Comparison of ENCODE assay signal across 9 cellular contexts in genomic region chr6:118719351-118720124, GRCh38.
DNase-seq lines count a peak whose midpoint lies in the region; ATAC-seq, FAIRE-seq and TF ChIP-seq lines count a peak whose summit lies in the region.
"Had no signal": no experiment of that assay in that cellular context is flagged by ENCODE, and none has a peak within 500 bp of the region (broad histone marks: within the 10 kb centered on the region; RNA-seq: fewer than 3 reads in every experiment).

No MANE protein-coding gene starts in this region.

- BruUV-seq in HepG2 (replicated peaks; lab: Mats Ljungman, UMichigan): no TSS peak

- TF ChIP-seq EP300 in HepG2 (IDR thresholded peaks at IDR 0.05; ENCODE audit: low read depth in 2 of 2, low read length in 2 of 2) (no peak), HepG2 (CRISPR knock-in tag; IDR thresholded peaks at IDR 0.05; ENCODE audit: borderline replicate concordance) (no peak)

- H3K36me3 Mint-ChIP-seq in activated naive CD8-positive, alpha-beta T cell treated with anti-CD3 and anti-CD28 coated beads, Interleukin-2, amount 10 ng/mL, durations not matched to agents 7 days and 5 days: peaks cover 2% of the 10 kb centered on the region
- H3K36me3 Mint-ChIP-seq in type B pancreatic cell: no peaks in the 10 kb centered on the region

- no peaks in the 10 kb centered on the region for H4K20me1 ChIP-seq in HepG2 (ENCODE audit: insufficient read depth, low read length)

- CTCF ChIA-PET in HepG2 (lab: Yijun Ruan, JAX; ENCODE audit: low intra/inter-chr PET ratio, low total read pairs): no interaction called here

- H3K36me3 ChIP-seq in HepG2 (replicated peaks in 1 of 2; ENCODE audit: control insufficient read depth in 1 of 2, insufficient read depth in 2 of 2, low read length in 2 of 2) (no peaks in the 10 kb centered on the region), right lobe of liver (no peaks in the 10 kb centered on the region)

- H3K4me2 ChIP-seq in HepG2 (ENCODE audit: low read depth, low read length): no peak overlapping the region

- H3K4me3 ChIP-seq in HepG2 (replicated peaks in 1 of 3; ENCODE audit: insufficient read depth in 1 of 3, low read depth in 2 of 3, low read length in 3 of 3): no peak overlapping the region
- H3K4me3 ChIP-seq in right lobe of liver: no peak overlapping the region

- H3K27ac Mint-ChIP-seq in activated naive CD8-positive, alpha-beta T cell treated with anti-CD3 and anti-CD28 coated beads, Interleukin-2, amount 10 ng/mL, durations not matched to agents 7 days and 5 days: peak overlapping the region; percentile 88
- H3K27ac Mint-ChIP-seq in type B pancreatic cell: peak overlapping the region; percentile 19

- H3K9me3 ChIP-seq in HepG2 (ENCODE audit: low read length): no peaks in the 10 kb centered on the region
- no peaks in the 10 kb centered on the region for H3K9me3 ChIP-seq in right lobe of liver

- no peak overlapping the region for H2AFZ ChIP-seq in HepG2 (ENCODE audit: low read length)

- intact Hi-C loops in HepG2 (cut with micrococcal nuclease; ENCODE audit: unreplicated experiment): no loop called here
- intact Hi-C loops in right lobe of liver (cut with DNase I): no loop called here

- no peaks in the 10 kb centered on the region for H3K79me2 ChIP-seq in HepG2 (ENCODE audit: insufficient read depth, low read length)

- H3K4me1 ChIP-seq in HepG2 (ENCODE audit: insufficient read depth, low read length): no peaks in the 10 kb centered on the region
- no peaks in the 10 kb centered on the region for H3K4me1 ChIP-seq in right lobe of liver

- DNase-seq in HepG2 (ENCODE audit: low spot score) (no peak), right lobe of liver (no peak), type B pancreatic cell (ENCODE audit: extremely low spot score, unreplicated experiment) (no peak), KBM-7 (no peak), AG08396 (ENCODE audit: low spot score) (no peak), AG08395 (ENCODE audit: low spot score) (no peak)
- peak; percentile 57 for DNase-seq in activated naive CD8-positive, alpha-beta T cell treated with anti-CD3 and anti-CD28 coated beads, Interleukin-2, amount 10 ng/mL, durations not matched to agents 7 days and 5 days

- POLR2A ChIA-PET in HepG2 (lab: Yijun Ruan, JAX): no interaction called here
- POLR2A ChIA-PET in activated naive CD8-positive, alpha-beta T cell treated with anti-CD3 and anti-CD28 coated beads, Interleukin-2, amount 10 ng/mL, durations not matched to agents 7 days and 5 days (lab: Charles Lee): interaction anchor here (2.9 kb wide), 1 partner anchor 9 kb away, joined by 24 read pairs; no protein-coding TSS in a partner anchor

- TF ChIP-seq CTCF in HepG2 (CRISPR knock-in tag; IDR thresholded peaks at IDR 0.05) (no peak), right lobe of liver (IDR thresholded peaks at IDR 0.05) (no peak), type B pancreatic cell (conservative IDR thresholded peaks at IDR 0.05) (no peak)

- no peak for FAIRE-seq in HepG2 (lab: Jason Lieb, UNC)

- no peaks in the 10 kb centered on the region for H3K27me3 Mint-ChIP-seq in activated naive CD8-positive, alpha-beta T cell treated with anti-CD3 and anti-CD28 coated beads, Interleukin-2, amount 10 ng/mL, durations not matched to agents 7 days and 5 days
- no peaks in the 10 kb centered on the region for H3K27me3 Mint-ChIP-seq in type B pancreatic cell

- H3K27ac ChIP-seq in HepG2 (ENCODE audit: extremely low read length, insufficient read depth, low read length) (no peak overlapping the region), right lobe of liver (no peak overlapping the region)
- H3K27ac ChIP-seq: C4-2B had no signal

- H3K27me3 ChIP-seq in HepG2 (ENCODE audit: control insufficient read depth in 1 of 2, insufficient read depth in 2 of 2, low read length in 2 of 2) (peaks cover 0 to 33% of the 10 kb centered on the region in 2 experiments; a peak in 3 of 5 replicates), right lobe of liver (no peaks in the 10 kb centered on the region)

- peaks cover 37% of the 10 kb centered on the region for H3K4me1 Mint-ChIP-seq in activated naive CD8-positive, alpha-beta T cell treated with anti-CD3 and anti-CD28 coated beads, Interleukin-2, amount 10 ng/mL, durations not matched to agents 7 days and 5 days
- H3K4me1 Mint-ChIP-seq in type B pancreatic cell (ENCODE audit: unreplicated experiment): peaks cover 5% of the 10 kb centered on the region

- 22% methylated on average over 5 of the region's 6 CpGs for WGBS in HepG2 (ENCODE audit: low lambda C conversion rate)
- WGBS in right lobe of liver (ENCODE audit: insufficient coverage, low coverage, low lambda C conversion rate, missing lambda C conversion rate): 81% methylated on average over 4 of the region's 6 CpGs

- TF ChIP-seq POLR2A in HepG2 (IDR thresholded peaks at IDR 0.05; ENCODE audit: insufficient read depth in 1 of 2, low read depth in 2 of 2, low read length in 2 of 2) (no peak), right lobe of liver (IDR thresholded peaks at IDR 0.05) (no peak)

- H3K9me3 Mint-ChIP-seq in activated naive CD8-positive, alpha-beta T cell treated with anti-CD3 and anti-CD28 coated beads, Interleukin-2, amount 10 ng/mL, durations not matched to agents 7 days and 5 days: peaks cover 2% of the 10 kb centered on the region
- H3K9me3 Mint-ChIP-seq in type B pancreatic cell: no peaks in the 10 kb centered on the region

- peak; percentile 43 for ATAC-seq in HepG2
- no peak for ATAC-seq in right lobe of liver
- peak; percentile 43 for ATAC-seq in HG03108 (IDR thresholded peaks at IDR 0.05; ENCODE audit: unreplicated experiment)
- peak; percentile 71 for ATAC-seq in activated naive CD8-positive, alpha-beta T cell treated with anti-CD3 and anti-CD28 coated beads, Interleukin-2, amount 10 ng/mL, durations not matched to agents 7 days and 5 days (ENCODE audit: low read depth)

- H3K4me3 Mint-ChIP-seq in activated naive CD8-positive, alpha-beta T cell treated with anti-CD3 and anti-CD28 coated beads, Interleukin-2, amount 10 ng/mL, durations not matched to agents 7 days and 5 days: peak overlapping the region; percentile 63
- H3K4me3 Mint-ChIP-seq in type B pancreatic cell: peak overlapping the region; percentile 20

- no peak for TF ChIP-seq RAD21 in HepG2 (CRISPR knock-in tag; IDR thresholded peaks at IDR 0.05)

- no peak overlapping the region for H3K9ac ChIP-seq in HepG2 (ENCODE audit: insufficient read depth, low read depth, low read length)

- in situ Hi-C loops in HepG2 (cut with HindIII; ENCODE audit: extremely low pct_ligation_motif_present, low pct_unique_long_range_greater_than_20kb) (no loop called here), KBM-7 (cut with MboI; ENCODE audit: low pct_unique_long_range_greater_than_20kb, low sequenced_read_pairs) (no loop called here)

TF ChIP-seq in HepG2, 621 proteins besides CTCF, POLR2A, EP300 and RAD21:
- TF ChIP-seq ZNF276 (CRISPR knock-in tag; IDR thresholded peaks at IDR 0.05; ENCODE audit: low read depth): no peak
- no peak for TF ChIP-seq ZNF513 (CRISPR knock-in tag; conservative IDR thresholded peaks at IDR 0.05)

Comparison
In these comparisons a context has a peak if more than half of its experiments do, and no peak if none do; other contexts are left out.
1. ATAC-seq: peak in HepG2 (single experiment), HG03108 (single experiment) and activated naive CD8-positive, alpha-beta T cell treated with anti-CD3 and anti-CD28 coated beads, Interleukin-2, amount 10 ng/mL, durations not matched to agents 7 days and 5 days (single experiment); none in right lobe of liver (0 of 4).